Comparison of ENCODE assay signal across 8 cellular contexts in genomic region chr12:23630524-23630923, GRCh38.
"Had no signal": no experiment of that assay in that cellular context is flagged by ENCODE, and none has a peak within 500 bp of the region (broad histone marks: within the 10 kb centered on the region; RNA-seq: fewer than 3 reads in every experiment).

No MANE protein-coding gene starts in this region.

- DNase-seq: GDM1, GF-D8 had no signal

- H3K4me3 ChIP-seq: GM12878 had no signal

- ATAC-seq: GM12878 had no signal

- FAIRE-seq: G401.6, GM12878, GM12891, GM12892, GM18507, GM19239 had no signal
